ENCODE assay signal across 1 cellular context in the genomic region with DNA sequence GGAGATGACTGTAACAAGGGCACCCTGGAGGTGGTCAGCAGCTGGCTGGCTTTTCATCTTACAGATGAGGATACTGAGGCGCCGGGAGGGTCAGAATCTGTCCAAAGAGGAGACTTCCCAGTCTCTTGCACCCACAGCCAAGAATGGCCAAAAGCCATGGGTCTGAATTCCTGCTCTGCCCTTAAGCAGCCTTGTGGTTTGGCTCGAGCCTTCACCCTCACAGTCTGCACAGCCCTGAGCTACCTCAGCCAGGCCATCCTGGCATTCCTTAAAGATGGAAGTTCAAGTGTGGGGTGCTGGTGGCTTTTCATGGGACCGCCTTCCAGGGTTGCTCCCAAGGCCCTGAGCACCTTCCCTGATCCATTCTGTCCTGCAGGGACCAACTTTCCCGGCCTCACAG.
TF ChIP-seq lines count a peak whose summit lies in the region.

No MANE protein-coding gene starts in this region.

TF ChIP-seq in HepG2, 621 proteins besides CTCF, POLR2A, EP300 and RAD21:
- TF ChIP-seq, protein P1, sequence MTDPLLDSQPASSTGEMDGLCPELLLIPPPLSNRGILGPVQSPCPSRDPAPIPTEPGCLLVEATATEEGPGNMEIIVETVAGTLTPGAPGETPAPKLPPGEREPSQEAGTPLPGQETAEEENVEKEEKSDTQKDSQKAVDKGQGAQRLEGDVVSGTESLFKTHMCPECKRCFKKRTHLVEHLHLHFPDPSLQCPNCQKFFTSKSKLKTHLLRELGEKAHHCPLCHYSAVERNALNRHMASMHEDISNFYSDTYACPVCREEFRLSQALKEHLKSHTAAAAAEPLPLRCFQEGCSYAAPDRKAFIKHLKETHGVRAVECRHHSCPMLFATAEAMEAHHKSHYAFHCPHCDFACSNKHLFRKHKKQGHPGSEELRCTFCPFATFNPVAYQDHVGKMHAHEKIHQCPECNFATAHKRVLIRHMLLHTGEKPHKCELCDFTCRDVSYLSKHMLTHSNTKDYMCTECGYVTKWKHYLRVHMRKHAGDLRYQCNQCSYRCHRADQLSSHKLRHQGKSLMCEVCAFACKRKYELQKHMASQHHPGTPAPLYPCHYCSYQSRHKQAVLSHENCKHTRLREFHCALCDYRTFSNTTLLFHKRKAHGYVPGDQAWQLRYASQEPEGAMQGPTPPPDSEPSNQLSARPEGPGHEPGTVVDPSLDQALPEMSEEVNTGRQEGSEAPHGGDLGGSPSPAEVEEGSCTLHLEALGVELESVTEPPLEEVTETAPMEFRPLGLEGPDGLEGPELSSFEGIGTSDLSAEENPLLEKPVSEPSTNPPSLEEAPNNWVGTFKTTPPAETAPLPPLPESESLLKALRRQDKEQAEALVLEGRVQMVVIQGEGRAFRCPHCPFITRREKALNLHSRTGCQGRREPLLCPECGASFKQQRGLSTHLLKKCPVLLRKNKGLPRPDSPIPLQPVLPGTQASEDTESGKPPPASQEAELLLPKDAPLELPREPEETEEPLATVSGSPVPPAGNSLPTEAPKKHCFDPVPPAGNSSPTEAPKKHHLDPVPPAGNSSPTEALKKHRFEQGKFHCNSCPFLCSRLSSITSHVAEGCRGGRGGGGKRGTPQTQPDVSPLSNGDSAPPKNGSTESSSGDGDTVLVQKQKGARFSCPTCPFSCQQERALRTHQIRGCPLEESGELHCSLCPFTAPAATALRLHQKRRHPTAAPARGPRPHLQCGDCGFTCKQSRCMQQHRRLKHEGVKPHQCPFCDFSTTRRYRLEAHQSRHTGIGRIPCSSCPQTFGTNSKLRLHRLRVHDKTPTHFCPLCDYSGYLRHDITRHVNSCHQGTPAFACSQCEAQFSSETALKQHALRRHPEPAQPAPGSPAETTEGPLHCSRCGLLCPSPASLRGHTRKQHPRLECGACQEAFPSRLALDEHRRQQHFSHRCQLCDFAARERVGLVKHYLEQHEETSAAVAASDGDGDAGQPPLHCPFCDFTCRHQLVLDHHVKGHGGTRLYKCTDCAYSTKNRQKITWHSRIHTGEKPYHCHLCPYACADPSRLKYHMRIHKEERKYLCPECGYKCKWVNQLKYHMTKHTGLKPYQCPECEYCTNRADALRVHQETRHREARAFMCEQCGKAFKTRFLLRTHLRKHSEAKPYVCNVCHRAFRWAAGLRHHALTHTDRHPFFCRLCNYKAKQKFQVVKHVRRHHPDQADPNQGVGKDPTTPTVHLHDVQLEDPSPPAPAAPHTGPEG (CRISPR knock-in tag; IDR thresholded peaks at IDR 0.05) = no peak
- TF ChIP-seq ARID5B (CRISPR knock-in tag; IDR thresholded peaks at IDR 0.05) (no peak), ZNF839 (CRISPR knock-in tag; IDR thresholded peaks at IDR 0.05; ENCODE audit: borderline replicate concordance) (no peak), ZNF329 (CRISPR knock-in tag; IDR thresholded peaks at IDR 0.05; ENCODE audit: low read depth) (no peak), KAT2B (IDR thresholded peaks at IDR 0.05; ENCODE audit: borderline replicate concordance, low read depth, low read length) (no peak), MEF2D (CRISPR knock-in tag; IDR thresholded peaks at IDR 0.05) (no peak), SIN3A (IDR thresholded peaks at IDR 0.05; ENCODE audit: borderline replicate concordance, low read depth, low read length) (no peak), NAIF1 (CRISPR knock-in tag; IDR thresholded peaks at IDR 0.05; ENCODE audit: borderline replicate concordance) (no peak), SP5 (CRISPR knock-in tag; IDR thresholded peaks at IDR 0.05; ENCODE audit: borderline replicate concordance, low read depth) (no peak), ZNF784 (CRISPR knock-in tag; IDR thresholded peaks at IDR 0.05; ENCODE audit: borderline replicate concordance) (no peak), ARNT2 (CRISPR knock-in tag; IDR thresholded peaks at IDR 0.05; ENCODE audit: low read depth) (no peak), SAP130 (CRISPR knock-in tag; IDR thresholded peaks at IDR 0.05; ENCODE audit: low read depth) (no peak), ADNP (CRISPR knock-in tag; IDR thresholded peaks at IDR 0.05) (no peak)
- TF ChIP-seq, protein P2, sequence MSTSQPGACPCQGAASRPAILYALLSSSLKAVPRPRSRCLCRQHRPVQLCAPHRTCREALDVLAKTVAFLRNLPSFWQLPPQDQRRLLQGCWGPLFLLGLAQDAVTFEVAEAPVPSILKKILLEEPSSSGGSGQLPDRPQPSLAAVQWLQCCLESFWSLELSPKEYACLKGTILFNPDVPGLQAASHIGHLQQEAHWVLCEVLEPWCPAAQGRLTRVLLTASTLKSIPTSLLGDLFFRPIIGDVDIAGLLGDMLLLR (CRISPR knock-in tag; IDR thresholded peaks at IDR 0.05) = no peak
- TF ChIP-seq, protein P3, sequence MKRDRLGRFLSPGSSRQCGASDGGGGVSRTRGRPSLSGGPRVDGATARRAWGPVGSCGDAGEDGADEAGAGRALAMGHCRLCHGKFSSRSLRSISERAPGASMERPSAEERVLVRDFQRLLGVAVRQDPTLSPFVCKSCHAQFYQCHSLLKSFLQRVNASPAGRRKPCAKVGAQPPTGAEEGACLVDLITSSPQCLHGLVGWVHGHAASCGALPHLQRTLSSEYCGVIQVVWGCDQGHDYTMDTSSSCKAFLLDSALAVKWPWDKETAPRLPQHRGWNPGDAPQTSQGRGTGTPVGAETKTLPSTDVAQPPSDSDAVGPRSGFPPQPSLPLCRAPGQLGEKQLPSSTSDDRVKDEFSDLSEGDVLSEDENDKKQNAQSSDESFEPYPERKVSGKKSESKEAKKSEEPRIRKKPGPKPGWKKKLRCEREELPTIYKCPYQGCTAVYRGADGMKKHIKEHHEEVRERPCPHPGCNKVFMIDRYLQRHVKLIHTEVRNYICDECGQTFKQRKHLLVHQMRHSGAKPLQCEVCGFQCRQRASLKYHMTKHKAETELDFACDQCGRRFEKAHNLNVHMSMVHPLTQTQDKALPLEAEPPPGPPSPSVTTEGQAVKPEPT (CRISPR knock-in tag; IDR thresholded peaks at IDR 0.05; ENCODE audit: low read depth) = no peak
- TF ChIP-seq, protein P4, sequence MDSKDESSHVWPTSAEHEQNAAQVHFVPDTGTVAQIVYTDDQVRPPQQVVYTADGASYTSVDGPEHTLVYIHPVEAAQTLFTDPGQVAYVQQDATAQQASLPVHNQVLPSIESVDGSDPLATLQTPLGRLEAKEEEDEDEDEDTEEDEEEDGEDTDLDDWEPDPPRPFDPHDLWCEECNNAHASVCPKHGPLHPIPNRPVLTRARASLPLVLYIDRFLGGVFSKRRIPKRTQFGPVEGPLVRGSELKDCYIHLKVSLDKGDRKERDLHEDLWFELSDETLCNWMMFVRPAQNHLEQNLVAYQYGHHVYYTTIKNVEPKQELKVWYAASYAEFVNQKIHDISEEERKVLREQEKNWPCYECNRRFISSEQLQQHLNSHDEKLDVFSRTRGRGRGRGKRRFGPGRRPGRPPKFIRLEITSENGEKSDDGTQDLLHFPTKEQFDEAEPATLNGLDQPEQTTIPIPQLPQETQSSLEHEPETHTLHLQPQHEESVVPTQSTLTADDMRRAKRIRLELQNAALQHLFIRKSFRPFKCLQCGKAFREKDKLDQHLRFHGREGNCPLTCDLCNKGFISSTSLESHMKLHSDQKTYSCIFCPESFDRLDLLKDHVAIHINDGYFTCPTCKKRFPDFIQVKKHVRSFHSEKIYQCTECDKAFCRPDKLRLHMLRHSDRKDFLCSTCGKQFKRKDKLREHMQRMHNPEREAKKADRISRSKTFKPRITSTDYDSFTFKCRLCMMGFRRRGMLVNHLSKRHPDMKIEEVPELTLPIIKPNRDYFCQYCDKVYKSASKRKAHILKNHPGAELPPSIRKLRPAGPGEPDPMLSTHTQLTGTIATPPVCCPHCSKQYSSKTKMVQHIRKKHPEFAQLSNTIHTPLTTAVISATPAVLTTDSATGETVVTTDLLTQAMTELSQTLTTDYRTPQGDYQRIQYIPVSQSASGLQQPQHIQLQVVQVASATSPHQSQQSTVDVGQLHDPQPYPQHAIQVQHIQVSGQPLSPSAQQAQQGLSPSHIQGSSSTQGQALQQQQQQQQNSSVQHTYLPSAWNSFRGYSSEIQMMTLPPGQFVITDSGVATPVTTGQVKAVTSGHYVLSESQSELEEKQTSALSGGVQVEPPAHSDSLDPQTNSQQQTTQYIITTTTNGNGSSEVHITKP (CRISPR knock-in tag; IDR thresholded peaks at IDR 0.05; ENCODE audit: low read depth) = no peak
